In genomic region chr10:120854388-120854787, GRCh38 we compare ENCODE assay signal across 25 cellular contexts.
"Had no signal": no experiment of that assay in that cellular context is flagged by ENCODE, and none has a peak within 500 bp of the region (broad histone marks: within the 10 kb centered on the region; RNA-seq: fewer than 3 reads in every experiment).

No MANE protein-coding gene starts in this region.

- H3K9me3 Mint-ChIP-seq: central memory CD8-positive, alpha-beta T cell; dendritic cell treated with granulocyte-macrophage colony-stimulating factor and Interleukin-4, amounts not matched to agents 40 ng/mL and 50 ng/mL, for 4 days; stimulated activated naive CD8-positive, alpha-beta T cell treated with anti-CD3 and anti-CD28 coated beads, Interleukin-15, amount 100 ng/mL, for 72 hours had no signal

- DNase-seq: activated CD4-positive, alpha-beta T cell treated with anti-CD3 and anti-CD28 coated beads for 48 hours; activated CD4-positive, alpha-beta T cell treated with anti-CD3 and anti-CD28 coated beads, Interleukin-2, amount 50 U/mL, for 48 hours; activated CD8-positive, alpha-beta memory T cell treated with anti-CD3 and anti-CD28 coated beads for 24 hours; activated effector memory CD4-positive, alpha-beta T cell treated with anti-CD3 and anti-CD28 coated beads, Interleukin-2, amount 50 U/mL, for 16 hours; activated naive CD4-positive, alpha-beta T cell treated with anti-CD3 and anti-CD28 coated beads for 36 hours; activated naive CD8-positive, alpha-beta T cell treated with anti-CD3 and anti-CD28 coated beads, Interleukin-2, amount 10 ng/mL, durations not matched to agents 7 days and 5 days; amniotic stem cell; foreskin melanocyte; heart right ventricle; midbrain; naive thymus-derived CD4-positive, alpha-beta T cell; right lobe of liver; stimulated activated CD4-positive, alpha-beta T cell treated with anti-CD3 and anti-CD28 coated beads, Interleukin-12 subunit alpha, Interleukin-12 subunit beta, amount 100 ng/mL, for 4 hours; stimulated activated CD4-positive, alpha-beta T cell treated with anti-CD3 and anti-CD28 coated beads, Interleukin-4, amount 100 ng/mL, for 1 hour; stimulated activated naive CD8-positive, alpha-beta T cell treated with anti-CD3 and anti-CD28 coated beads, Interleukin-15, amount 100 ng/mL, for 72 hours; substantia nigra; upper lobe of left lung had no signal

- H3K4me3 Mint-ChIP-seq: activated naive CD4-positive, alpha-beta T cell treated with anti-CD3 and anti-CD28 coated beads for 36 hours; activated naive CD8-positive, alpha-beta T cell treated with anti-CD3 and anti-CD28 coated beads, Interleukin-2, amount 10 ng/mL, durations not matched to agents 7 days and 5 days; central memory CD8-positive, alpha-beta T cell; dendritic cell treated with granulocyte-macrophage colony-stimulating factor and Interleukin-4, amounts not matched to agents 40 ng/mL and 50 ng/mL, for 4 days; stimulated activated memory B cell treated with anti-CD40 and anti-IgM and Interleukin-4, amounts not matched to agents 10 μg/mL and 1 μg/mL and 100 μg/mL, for 72 hours; stimulated activated naive CD8-positive, alpha-beta T cell treated with anti-CD3 and anti-CD28 coated beads, Interleukin-15, amount 100 ng/mL, for 72 hours had no signal

- H3K27me3 Mint-ChIP-seq: activated naive CD8-positive, alpha-beta T cell treated with anti-CD3 and anti-CD28 coated beads, Interleukin-2, amount 10 ng/mL, durations not matched to agents 7 days and 5 days; central memory CD8-positive, alpha-beta T cell; dendritic cell treated with granulocyte-macrophage colony-stimulating factor and Interleukin-4, amounts not matched to agents 40 ng/mL and 50 ng/mL, for 4 days; naive thymus-derived CD4-positive, alpha-beta T cell; stimulated activated memory B cell treated with anti-CD40 and anti-IgM and Interleukin-4, amounts not matched to agents 10 μg/mL and 1 μg/mL and 100 μg/mL, for 72 hours; stimulated activated naive CD8-positive, alpha-beta T cell treated with anti-CD3 and anti-CD28 coated beads, Interleukin-15, amount 100 ng/mL, for 72 hours had no signal

- H3K27ac ChIP-seq: esophagus muscularis mucosa, heart right ventricle, neutrophil, right lobe of liver, upper lobe of left lung, vagina, VCaP had no signal

- H3K9me3 ChIP-seq: esophagus muscularis mucosa, neutrophil, right lobe of liver, upper lobe of left lung, vagina had no signal

- H3K4me3 ChIP-seq: esophagus muscularis mucosa, heart right ventricle, right lobe of liver, upper lobe of left lung, vagina had no signal

- FAIRE-seq: astrocyte had no signal

- ATAC-seq: heart right ventricle; naive thymus-derived CD4-positive, alpha-beta T cell; right lobe of liver; stimulated activated memory B cell treated with anti-CD40 and anti-IgM and Interleukin-4, amounts not matched to agents 10 μg/mL and 1 μg/mL and 100 μg/mL, for 72 hours; stimulated activated naive CD8-positive, alpha-beta T cell treated with anti-CD3 and anti-CD28 coated beads, Interleukin-15, amount 100 ng/mL, for 72 hours had no signal

- H3K27ac Mint-ChIP-seq: activated naive CD4-positive, alpha-beta T cell treated with anti-CD3 and anti-CD28 coated beads for 36 hours; activated naive CD8-positive, alpha-beta T cell treated with anti-CD3 and anti-CD28 coated beads, Interleukin-2, amount 10 ng/mL, durations not matched to agents 7 days and 5 days; dendritic cell treated with granulocyte-macrophage colony-stimulating factor and Interleukin-4, amounts not matched to agents 40 ng/mL and 50 ng/mL, for 4 days; stimulated activated memory B cell treated with anti-CD40 and anti-IgM and Interleukin-4, amounts not matched to agents 10 μg/mL and 1 μg/mL and 100 μg/mL, for 72 hours had no signal

- H3K27me3 ChIP-seq: esophagus muscularis mucosa, heart right ventricle, neutrophil, right lobe of liver, upper lobe of left lung, vagina had no signal
